In genomic region chr7:156618078-156618790, GRCh38 we compare ENCODE assay signal across 2 cellular contexts.
TF ChIP-seq lines count a peak whose summit lies in the region.

No MANE protein-coding gene starts in this region.

TF ChIP-seq in GM23338, 12 proteins besides CTCF, POLR2A, EP300 and RAD21:
- TF ChIP-seq ETS1 (IDR thresholded peaks at IDR 0.05) (no peak), ZNF331 (CRISPR knock-in tag; IDR thresholded peaks at IDR 0.05; ENCODE audit: low read depth) (no peak)

TF ChIP-seq in H1, 55 proteins besides CTCF, POLR2A, EP300 and RAD21:
- TF ChIP-seq MAX (IDR thresholded peaks at IDR 0.05) (peak; percentile 45; the same call in 1 of the 2 replicates), GTF2F1 (IDR thresholded peaks at IDR 0.05; ENCODE audit: borderline replicate concordance, low read depth, low read length) (no peak)
